In genomic region chr11:32586576-32587190, GRCh38 we compare ENCODE assay signal across 8 cellular contexts. TPM values are rescaled to one million over a fixed set of nuclear protein-coding genes. Genes with fewer than 3 reads are reported as not detected.
DNase-seq lines count a peak whose midpoint lies in the region; ATAC-seq, FAIRE-seq and TF ChIP-seq lines count a peak whose summit lies in the region.

No MANE protein-coding gene starts in this region.

- DNase-seq in Caki2 (ENCODE audit: low read depth) (peak; percentile 23), HFF-Myc (ENCODE audit: extremely low read depth, low read depth) (no peak), kidney tubule cell (ENCODE audit: low spot score) (peak; percentile 51), GM12891 (ENCODE audit: insufficient read length, low spot score) (no peak), NCI-H128 (lab: John Stamatoyannopoulos, UW; ENCODE audit: unreplicated experiment) (no peak), globus pallidus (ENCODE audit: low spot score) (no peak)

- in situ Hi-C loops in Caki2 (cut with HindIII; ENCODE audit: low pct_unique_long_range_greater_than_20kb, low sequenced_read_pairs): no loop called here

- TF ChIP-seq POLR2A in GM12891 (IDR thresholded peaks at IDR 0.05; ENCODE audit: low read depth, low read length): no peak

- TF ChIP-seq CTCF in HFF-Myc (IDR thresholded peaks at IDR 0.05; ENCODE audit: low read depth, low read length, missing control alignments) (peak; percentile 29), WI38 (IDR thresholded peaks at IDR 0.05; ENCODE audit: low read depth, low read length) (0 out of 2 replicates have a peak, but pooled peaks have one; percentile 7)

- ATAC-seq in HG02870 (IDR thresholded peaks at IDR 0.05; ENCODE audit: unreplicated experiment): no peak

- H3K4me3 ChIP-seq in HFF-Myc (replicated peaks; ENCODE audit: low read depth, low read length) (peak overlapping the region; percentile 97), WI38 (ENCODE audit: low read depth, low read length) (no peak overlapping the region)

- no peak for FAIRE-seq in GM12891 (lab: Jason Lieb, UNC)

TF ChIP-seq in GM12891, 5 proteins besides CTCF, POLR2A, EP300 and RAD21:
- TF ChIP-seq POLR2AphosphoS5 (IDR thresholded peaks at IDR 0.05; ENCODE audit: low read depth, low read length): no peak
- no peak for TF ChIP-seq POU2F2 (IDR thresholded peaks at IDR 0.05; ENCODE audit: low read depth, low read length)
- TF ChIP-seq SPI1 (IDR thresholded peaks at IDR 0.05; ENCODE audit: low read depth, low read length): no peak
- no peak for TF ChIP-seq PAX5 (IDR thresholded peaks at IDR 0.05; ENCODE audit: insufficient read depth, low read length, severe bottlenecking)
- no peak for TF ChIP-seq TAF1 (IDR thresholded peaks at IDR 0.05; ENCODE audit: low read depth, low read length)

RNA-seq across cellular contexts. Expression of gene EIF3M, which starts 3.1 kb away (rescaled TPM):
- total RNA-seq in Caki2 (2014; rRNA removed; shearing (Covaris generic); ENCODE audit: low replicate concordance): 328 and 371 TPM in 2 replicates
- polyA plus RNA-seq in GM12891 (2012; ENCODE audit: low read depth, missing spikeins): 636 TPM

Comparison
In these comparisons a context has a peak if more than half of its experiments do, and no peak if none do; other contexts are left out.
1. DNase-seq: peak in Caki2 (single experiment) and kidney tubule cell (single experiment); none in HFF-Myc (single experiment), GM12891 (single experiment), NCI-H128 (single experiment) and globus pallidus (single experiment).